ENCODE assay signal across 9 cellular contexts in genomic region chr22:21942407-21942895, GRCh38. TPM values are rescaled to one million over a fixed set of nuclear protein-coding genes. Genes with fewer than 3 reads are reported as not detected.
A peak's percentile ranks its signal among the peaks of the same experiment; 100 is the strongest.
DNase-seq lines count a peak whose midpoint lies in the region; ATAC-seq and TF ChIP-seq lines count a peak whose summit lies in the region.
"Had no signal": no experiment of that assay in that cellular context is flagged by ENCODE, and none has a peak within 500 bp of the region (broad histone marks: within the 10 kb centered on the region; RNA-seq: fewer than 3 reads in every experiment).

No MANE protein-coding gene starts in this region.

- no peak overlapping the region for H3K4me3 ChIP-seq in A673 (ENCODE audit: low read depth, low read length, poor library complexity, severe bottlenecking)
- H3K4me3 ChIP-seq: cardiac muscle cell had no signal

- H3K4me1 Mint-ChIP-seq in stimulated activated effector memory CD8-positive, alpha-beta T cell treated with anti-CD3 and anti-CD28 coated beads, Interleukin-12 subunit alpha, Interleukin-12 subunit beta, amount 100 ng/mL, for 72 hours, result peaks cover 49% of the 10 kb centered on the region

- peaks cover 36% of the 10 kb centered on the region for H3K36me3 ChIP-seq in A673 (ENCODE audit: insufficient read depth, low read length, poor library complexity, severe bottlenecking)

- DNase-seq in A673 (ENCODE audit: low spot score), result peak; percentile 98
- peak; percentile 33 for DNase-seq in HT-29 (ENCODE audit: low spot score)
- peak in 1 of 2 donors; percentile 68 for DNase-seq in activated naive CD4-positive, alpha-beta T cell treated with anti-CD3 and anti-CD28 coated beads, Interleukin-2, amount 50 U/mL, for 72 hours (ENCODE audit: low spot score in 2 of 2)
- peak; percentile 95 for DNase-seq in left cardiac atrium
- DNase-seq in stimulated activated effector memory CD8-positive, alpha-beta T cell treated with anti-CD3 and anti-CD28 coated beads, Interleukin-12 subunit alpha, Interleukin-12 subunit beta, amount 100 ng/mL, for 72 hours (ENCODE audit: low spot score in 2 of 2), result no peak
- no peak for DNase-seq in SHP77 treated with DMSO at 0.1 percent for 48 hours (lab: John Stamatoyannopoulos, UW)
- no peak for DNase-seq in cortex of kidney (lab: John Stamatoyannopoulos, UW)

- no peaks in the 10 kb centered on the region for H3K36me3 Mint-ChIP-seq in activated naive CD4-positive, alpha-beta T cell treated with anti-CD3 and anti-CD28 coated beads, Interleukin-2, amount 50 U/mL, for 72 hours
- H3K36me3 Mint-ChIP-seq in stimulated activated effector memory CD8-positive, alpha-beta T cell treated with anti-CD3 and anti-CD28 coated beads, Interleukin-12 subunit alpha, Interleukin-12 subunit beta, amount 100 ng/mL, for 72 hours, result peaks cover 15% of the 10 kb centered on the region

- H3K27ac Mint-ChIP-seq in activated naive CD4-positive, alpha-beta T cell treated with anti-CD3 and anti-CD28 coated beads, Interleukin-2, amount 50 U/mL, for 72 hours, result peak overlapping the region; percentile 75 to 90
- H3K27ac Mint-ChIP-seq in stimulated activated effector memory CD8-positive, alpha-beta T cell treated with anti-CD3 and anti-CD28 coated beads, Interleukin-12 subunit alpha, Interleukin-12 subunit beta, amount 100 ng/mL, for 72 hours, result peak overlapping the region; percentile 43

- POLR2A ChIA-PET in A673 (lab: Charles Lee; ENCODE audit: low non-redundant PET), result no interaction called here

- peaks cover 80% of the 10 kb centered on the region for H3K4me1 ChIP-seq in A673 (ENCODE audit: insufficient read depth, low read length, poor library complexity, severe bottlenecking)

- no peak overlapping the region for H3K4me3 Mint-ChIP-seq in stimulated activated effector memory CD8-positive, alpha-beta T cell treated with anti-CD3 and anti-CD28 coated beads, Interleukin-12 subunit alpha, Interleukin-12 subunit beta, amount 100 ng/mL, for 72 hours

- no peak for TF ChIP-seq CTCF in A673 (conservative IDR thresholded peaks at IDR 0.05; ENCODE audit: low read depth, low read length)

- CTCF ChIA-PET in A673 (lab: Charles Lee), result interaction anchor here (0.5 to 2.2 kb wide), 2 partner anchors 10 to 229 kb away, joined by 3 to 17 read pairs; partner anchors contain the start of gene PPM1F

- ATAC-seq in activated naive CD4-positive, alpha-beta T cell treated with anti-CD3 and anti-CD28 coated beads, Interleukin-2, amount 50 U/mL, for 72 hours, result peak; percentile 32 to 50
- peak; percentile 28 to 63 for ATAC-seq in left cardiac atrium
- ATAC-seq in stimulated activated effector memory CD8-positive, alpha-beta T cell treated with anti-CD3 and anti-CD28 coated beads, Interleukin-12 subunit alpha, Interleukin-12 subunit beta, amount 100 ng/mL, for 72 hours, result no peak
- ATAC-seq in GM18520 (IDR thresholded peaks at IDR 0.05; ENCODE audit: unreplicated experiment), result no peak

- H3K27me3 ChIP-seq in A673 (replicated peaks; ENCODE audit: insufficient read depth, low read depth, low read length, poor library complexity), result no peaks in the 10 kb centered on the region
- H3K27me3 ChIP-seq: cardiac muscle cell had no signal

- H3K27ac ChIP-seq in A673 (ENCODE audit: low read depth, low read length, poor library complexity, severe bottlenecking), result peak overlapping the region; percentile 89
- H3K27ac ChIP-seq: cardiac muscle cell had no signal

- H3K9me3 Mint-ChIP-seq in activated naive CD4-positive, alpha-beta T cell treated with anti-CD3 and anti-CD28 coated beads, Interleukin-2, amount 50 U/mL, for 72 hours, result no peaks in the 10 kb centered on the region
- H3K9me3 Mint-ChIP-seq in stimulated activated effector memory CD8-positive, alpha-beta T cell treated with anti-CD3 and anti-CD28 coated beads, Interleukin-12 subunit alpha, Interleukin-12 subunit beta, amount 100 ng/mL, for 72 hours, result no peaks in the 10 kb centered on the region

- no peaks in the 10 kb centered on the region for H3K9me3 ChIP-seq in A673 (ENCODE audit: low read depth, low read length, poor library complexity, severe bottlenecking)

- no TSS peak for BruUV-seq in A673 (replicated peaks; lab: Mats Ljungman, UMichigan)

- intact Hi-C loops in A673 (cut with micrococcal nuclease; ENCODE audit: unreplicated experiment) (no loop called here), left cardiac atrium (cut with DNase I) (loop anchor here in 1 of 2 donors (2.0 kb wide), 1 partner anchor 232 kb away; no protein-coding TSS in a partner anchor)

RNA-seq across cellular contexts. Expression of gene PPM1F, which starts 10.2 kb away (rescaled TPM):
- total RNA-seq in A673 (2021) (85.9 and 101 TPM in 2 replicates), left cardiac atrium (10 to 100 TPM; 33.1 TPM)
- 17.0 and 17.8 TPM in 2 replicates for total RNA-seq in HT-29 (2014; rRNA removed; shearing (Covaris generic))
- total RNA-seq in activated naive CD4-positive, alpha-beta T cell treated with anti-CD3 and anti-CD28 coated beads, Interleukin-2, amount 50 U/mL, for 72 hours, result 10 to 100 TPM; 16.8 to 17.5 TPM

RNA-seq across cellular contexts. Expression of gene TOP3B, which starts 40.1 kb away (rescaled TPM):
- total RNA-seq in A673 (2021) (60.2 and 60.4 TPM in 2 replicates), left cardiac atrium (10 to 100 TPM; 13.5 to 16.2 TPM)
- total RNA-seq in HT-29 (2014; rRNA removed; shearing (Covaris generic)), result 37.0 and 39.2 TPM in 2 replicates
- total RNA-seq in activated naive CD4-positive, alpha-beta T cell treated with anti-CD3 and anti-CD28 coated beads, Interleukin-2, amount 50 U/mL, for 72 hours, result 10 to 100 TPM; 41.4 to 42.7 TPM

Comparison
In these comparisons a context has a peak if more than half of its experiments do, and no peak if none do; other contexts are left out.
1. DNase-seq: peak in A673 (single experiment), HT-29 (single experiment) and left cardiac atrium (single experiment); none in stimulated activated effector memory CD8-positive, alpha-beta T cell treated with anti-CD3 and anti-CD28 coated beads, Interleukin-12 subunit alpha, Interleukin-12 subunit beta, amount 100 ng/mL, for 72 hours (0 of 2), SHP77 treated with DMSO at 0.1 percent for 48 hours (single experiment) and cortex of kidney (single experiment).
2. ATAC-seq: peak in activated naive CD4-positive, alpha-beta T cell treated with anti-CD3 and anti-CD28 coated beads, Interleukin-2, amount 50 U/mL, for 72 hours (2 of 2) and left cardiac atrium (2 of 2); none in stimulated activated effector memory CD8-positive, alpha-beta T cell treated with anti-CD3 and anti-CD28 coated beads, Interleukin-12 subunit alpha, Interleukin-12 subunit beta, amount 100 ng/mL, for 72 hours (single experiment) and GM18520 (single experiment).